In genomic region chr6:26234421-26235239, GRCh38 we compare ENCODE assay signal across 8 cellular contexts.
DNase-seq lines count a peak whose midpoint lies in the region; FAIRE-seq and TF ChIP-seq lines count a peak whose summit lies in the region.

No MANE protein-coding gene starts in this region.

- peak overlapping the region; percentile 66 for H3K4me3 ChIP-seq in WI38 (ENCODE audit: low read depth, low read length)
- H3K4me3 ChIP-seq in colonic mucosa, result peak overlapping the region; percentile 61
- H3K4me3 ChIP-seq in lower leg skin (ENCODE audit: low read depth, poor library complexity, severe bottlenecking), result peak overlapping the region; percentile 70

- peaks cover 42% of the 10 kb centered on the region for H3K4me1 Mint-ChIP-seq in HFFc6 (ENCODE audit: low read depth)

- H3K4me1 ChIP-seq in colonic mucosa, result no peaks in the 10 kb centered on the region

- peak; percentile 88 for FAIRE-seq in GM12892 (lab: Jason Lieb, UNC)

- intact Hi-C loops in colonic mucosa (cut with DNase I) (no loop called here), lower leg skin (cut with DNase I; ENCODE audit: low total_unique reads) (no loop called here)

- H3K9me3 Mint-ChIP-seq in HFFc6, result no peaks in the 10 kb centered on the region

- H3K9ac ChIP-seq in colonic mucosa (ENCODE audit: low read depth in 2 of 2, low read length in 2 of 2), result peak overlapping the region; percentile 85 to 94

- no peaks in the 10 kb centered on the region for H3K36me3 Mint-ChIP-seq in HFFc6 (ENCODE audit: low read depth)

- peak overlapping the region; percentile 84 for H3K27ac Mint-ChIP-seq in HFFc6

- peaks cover 14% of the 10 kb centered on the region for H3K27me3 Mint-ChIP-seq in HFFc6 (ENCODE audit: insufficient read depth)

- H3K27ac ChIP-seq in colonic mucosa, result peak overlapping the region; percentile 89

- 1 to 2% methylated on average over 34 of the region's 34 CpGs for WGBS in lower leg skin, 2 donors

- H3K27me3 ChIP-seq in colonic mucosa, result no peaks in the 10 kb centered on the region

- no peaks in the 10 kb centered on the region for H3K36me3 ChIP-seq in colonic mucosa

- TF ChIP-seq POLR2A in GM12892 (IDR thresholded peaks at IDR 0.05; ENCODE audit: low read depth, low read length) (peak; percentile 90), lower leg skin (IDR thresholded peaks at IDR 0.05) (peak in 1 of 2 donors; percentile 86)

- TF ChIP-seq CTCF in HFFc6 (IDR thresholded peaks at IDR 0.05), result no peak
- TF ChIP-seq CTCF in WI38 (IDR thresholded peaks at IDR 0.05; ENCODE audit: low read depth, low read length), result no peak
- no peak for TF ChIP-seq CTCF in colonic mucosa (IDR thresholded peaks at IDR 0.05)
- no peak for TF ChIP-seq CTCF in lower leg skin (IDR thresholded peaks at IDR 0.05)

- H3K4me3 Mint-ChIP-seq in HFFc6, result peak overlapping the region; percentile 86

- DNase-seq in GM12892 (ENCODE audit: insufficient read length) (no peak), HFFc6 (peak; percentile 78), NCI-H128 (lab: John Stamatoyannopoulos, UW; ENCODE audit: unreplicated experiment) (peak; percentile 39), colonic mucosa (peak; percentile 90), lower leg skin (ENCODE audit: low spot score in 2 of 2) (no peak), NCI-H2107 (lab: John Stamatoyannopoulos, UW) (no peak)
- peak; percentile 38 for DNase-seq in stimulated activated CD8-positive, alpha-beta memory T cell treated with anti-CD3 and anti-CD28 coated beads, Interleukin-15, amount 100 ng/mL, for 24 hours (ENCODE audit: low read depth)

- H3K9me3 ChIP-seq in colonic mucosa, result no peaks in the 10 kb centered on the region

Comparison
In these comparisons a context has a peak if more than half of its experiments do, and no peak if none do; other contexts are left out.
1. DNase-seq: peak in HFFc6 (single experiment), NCI-H128 (single experiment), colonic mucosa (single experiment) and stimulated activated CD8-positive, alpha-beta memory T cell treated with anti-CD3 and anti-CD28 coated beads, Interleukin-15, amount 100 ng/mL, for 24 hours (single experiment); none in GM12892 (single experiment), lower leg skin (0 of 2) and NCI-H2107 (single experiment).
2. Peak in every context shown above with its lines, with median percentiles within 50 percentile points of each other: H3K4me3 ChIP-seq.